In genomic region chr20:330233-331149, GRCh38 we compare ENCODE assay signal across 8 cellular contexts. TPM values are rescaled to one million over a fixed set of nuclear protein-coding genes. Genes with fewer than 3 reads are reported as not detected.
DNase-seq lines count a peak whose midpoint lies in the region; ATAC-seq and TF ChIP-seq lines count a peak whose summit lies in the region.

No MANE protein-coding gene starts in this region.

- no peaks in the 10 kb centered on the region for H3K9me3 Mint-ChIP-seq in WTC11

- peaks cover 10% of the 10 kb centered on the region for H3K36me3 Mint-ChIP-seq in WTC11

- H3K4me1 Mint-ChIP-seq in WTC11 = peaks cover 33% of the 10 kb centered on the region

- DNase-seq in COLO829 (ENCODE audit: low spot score) = peak; percentile 68
- peak; percentile 77 for DNase-seq in HCEC 1CT
- peak; percentile 64 for DNase-seq in NCI-H2227 treated with DMSO at 0.1 percent for 48 hours (lab: John Stamatoyannopoulos, UW)
- DNase-seq in WTC11 (ENCODE audit: low spot score) = peak; percentile 68
- DNase-seq in cerebellum (ENCODE audit: low spot score) = peak; percentile 79
- DNase-seq in left lobe of liver (ENCODE audit: low spot score) = no peak
- DNase-seq in stimulated activated CD8-positive, alpha-beta memory T cell treated with anti-CD3 and anti-CD28 coated beads, Interleukin-4, amount 100 ng/mL, for 48 hours = peak; percentile 71

- POLR2A ChIA-PET in WTC11 (lab: Charles Lee) = interaction anchor here (1.3 to 2.2 kb wide), 3 partner anchors 20 to 52 kb away, joined by 4 to 8 read pairs (median 6); no protein-coding TSS in a partner anchor

- H3K27me3 Mint-ChIP-seq in WTC11 (ENCODE audit: low read depth) = peaks cover 35% of the 10 kb centered on the region

- CTCF ChIA-PET in WTC11 (lab: Charles Lee) = interaction anchor here (0.6 to 3.2 kb wide), 23 partner anchors 8 to 213 kb away, joined by 3 to 42 read pairs (median 4); partner anchors contain the start of genes CSNK2A1, DEFB132, NRSN2 and ZCCHC3

- H3K27ac Mint-ChIP-seq in WTC11 = peak overlapping the region; percentile 76; the same call in 1 of the 2 replicates

- H3K4me3 Mint-ChIP-seq in WTC11 = peak overlapping the region; percentile 87

- peak; percentile 79 for TF ChIP-seq CTCF in WTC11 (IDR thresholded peaks at IDR 0.05)

- ATAC-seq in WTC11 (peak; percentile 31), left lobe of liver (peak; percentile 36), HG03432 (IDR thresholded peaks at IDR 0.05; ENCODE audit: unreplicated experiment) (no peak)

TF ChIP-seq in WTC11, 78 proteins besides CTCF, POLR2A, EP300 and RAD21:
- TF ChIP-seq NR3C1 (CRISPR knock-in tag; conservative IDR thresholded peaks at IDR 0.05; ENCODE audit: low read depth) (no peak), PRRX2 (CRISPR knock-in tag; IDR thresholded peaks at IDR 0.05) (peak; percentile 39; the same call in 1 of the 2 replicates), CREM (CRISPR knock-in tag; IDR thresholded peaks at IDR 0.05) (0 out of 2 replicates have a peak, but pooled peaks have one; percentile 21)

RNA-seq across cellular contexts. Expression of gene SOX12, which starts 5.1 kb away (rescaled TPM):
- 59.1 to 76.3 TPM (median 72.5 TPM) in 3 replicates for total RNA-seq in WTC11 (2021)
- 8.5 TPM for total RNA-seq in cerebellum
- total RNA-seq in left lobe of liver = 5.6 TPM

RNA-seq across cellular contexts. Expression of gene NRSN2, which starts 16.4 kb away (rescaled TPM):
- total RNA-seq in WTC11 (2021) (23.0 to 23.7 TPM (median 23.3 TPM) in 3 replicates), cerebellum (21.0 TPM), left lobe of liver (3.1 TPM)

RNA-seq across cellular contexts. Expression of gene ZCCHC3, which starts 33.1 kb away (rescaled TPM):
- total RNA-seq in WTC11 (2021) (43.6 to 54.1 TPM (median 52.6 TPM) in 3 replicates), cerebellum (13.5 TPM), left lobe of liver (5.6 TPM)

RNA-seq across cellular contexts. Expression of gene C20orf96, which starts 39.9 kb away (rescaled TPM):
- total RNA-seq in WTC11 (2021) = 22.1 to 30.3 TPM (median 27.8 TPM) in 3 replicates
- 6.3 TPM for total RNA-seq in cerebellum
- total RNA-seq in left lobe of liver = 2.0 TPM

RNA-seq across cellular contexts. Expression of gene TRIB3, which starts 50.1 kb away (rescaled TPM):
- total RNA-seq in WTC11 (2021) (7.8 to 9.2 TPM (median 8.7 TPM) in 3 replicates), cerebellum (7.1 TPM), left lobe of liver (18.3 TPM)
